In the genomic region with DNA sequence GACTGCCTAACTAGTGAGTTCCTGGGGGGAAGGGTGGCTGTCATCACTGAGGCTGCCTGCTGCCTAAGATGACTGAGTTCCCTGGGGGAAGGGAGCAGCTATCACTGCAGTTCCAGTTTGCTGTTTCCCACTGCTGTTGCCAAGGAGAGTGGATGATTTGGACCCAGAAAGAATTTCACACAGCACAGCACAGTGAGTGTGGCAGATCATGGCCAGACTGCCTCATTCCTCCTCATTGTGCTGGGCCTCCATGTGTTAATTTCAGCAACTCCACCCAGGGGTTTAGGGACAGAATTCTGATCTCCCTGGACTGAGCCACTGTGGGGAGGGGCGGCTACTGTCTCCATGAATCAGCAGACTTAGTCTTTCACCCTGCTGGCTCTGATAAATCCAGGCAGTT, we compare ENCODE assay signal across 23 cellular contexts.
A peak's percentile ranks its signal among the peaks of the same experiment; 100 is the strongest.
DNase-seq lines count a peak whose midpoint lies in the region; ATAC-seq, FAIRE-seq and TF ChIP-seq lines count a peak whose summit lies in the region.
"Had no signal": no experiment of that assay in that cellular context is flagged by ENCODE, and none has a peak within 500 bp of the region (broad histone marks: within the 10 kb centered on the region; RNA-seq: fewer than 3 reads in every experiment).

No MANE protein-coding gene starts in this region.

- no peak overlapping the region for H3K27ac ChIP-seq in astrocyte (ENCODE audit: low read depth, low read length)
- H3K27ac ChIP-seq in mesendoderm (ENCODE audit: low read depth, low read length), result no peak overlapping the region
- no peak overlapping the region for H3K27ac ChIP-seq in mesenchymal stem cell (ENCODE audit: low read length, poor library complexity, severe bottlenecking)
- no peak overlapping the region for H3K27ac ChIP-seq in ovary
- H3K27ac ChIP-seq: A549, BLaER1 had no signal

- no peak overlapping the region for H2BK5ac ChIP-seq in mesendoderm (ENCODE audit: low read length)
- no peak overlapping the region for H2BK5ac ChIP-seq in mesenchymal stem cell (ENCODE audit: low read depth, low read length, poor library complexity, severe bottlenecking)

- H3K4me1 Mint-ChIP-seq in astrocyte (ENCODE audit: low read depth, unreplicated experiment), result peaks cover 7% of the 10 kb centered on the region

- H3K9me3 ChIP-seq in astrocyte (ENCODE audit: insufficient read depth, low read depth, low read length) (no peaks in the 10 kb centered on the region), mesenchymal stem cell (ENCODE audit: control insufficient read depth, low read length) (peaks cover 6% of the 10 kb centered on the region), ovary (no peaks in the 10 kb centered on the region)
- H3K9me3 ChIP-seq: A549, BLaER1 had no signal

- H3K36me3 ChIP-seq in astrocyte (ENCODE audit: insufficient read depth, low read length) (no peaks in the 10 kb centered on the region), mesendoderm (ENCODE audit: control insufficient read depth, insufficient read depth, low read length) (no peaks in the 10 kb centered on the region), mesenchymal stem cell (ENCODE audit: control insufficient read depth in 1 of 2, insufficient read depth in 2 of 2, low read depth in 1 of 2, low read length in 2 of 2) (no peaks in the 10 kb centered on the region), ovary (no peaks in the 10 kb centered on the region)
- H3K36me3 ChIP-seq: BLaER1 had no signal

- H3K4me3 Mint-ChIP-seq in astrocyte (ENCODE audit: unreplicated experiment), result no peak overlapping the region
- H3K4me3 Mint-ChIP-seq: CD8-positive, alpha-beta T cell; HFFc6 had no signal

- H3K27ac Mint-ChIP-seq in astrocyte (ENCODE audit: unreplicated experiment), result peak overlapping the region; percentile 80
- H3K27ac Mint-ChIP-seq: CD8-positive, alpha-beta T cell; HFFc6 had no signal

- H3K79me2 ChIP-seq in astrocyte (ENCODE audit: insufficient read depth, low read length) (no peaks in the 10 kb centered on the region), mesendoderm (ENCODE audit: control insufficient read depth, insufficient read depth, low read length) (no peaks in the 10 kb centered on the region)

- H4K8ac ChIP-seq in mesendoderm (ENCODE audit: low read depth, low read length) (no peak overlapping the region), mesenchymal stem cell (ENCODE audit: low read length) (no peak overlapping the region)

- H3K9ac ChIP-seq in astrocyte (ENCODE audit: low read length) (no peak overlapping the region), mesendoderm (ENCODE audit: low read length) (no peak overlapping the region), mesenchymal stem cell (ENCODE audit: low read length) (no peak overlapping the region)
- H3K9ac ChIP-seq: BLaER1 had no signal

- H3K14ac ChIP-seq in mesenchymal stem cell (ENCODE audit: low read length in 2 of 2), result no peak overlapping the region

- H3K56ac ChIP-seq in mesendoderm (ENCODE audit: low read length), result no peak overlapping the region

- no peak overlapping the region for H4K5ac ChIP-seq in mesendoderm (ENCODE audit: low read length)

- intact Hi-C loops in ovary (cut with DNase I), result no loop called here

- H3K4me3 ChIP-seq in astrocyte (ENCODE audit: insufficient read depth, low read depth, low read length) (no peak overlapping the region), epithelial cell of proximal tubule (ENCODE audit: low read depth, low read length) (no peak overlapping the region), mesendoderm (ENCODE audit: low read length) (no peak overlapping the region), mesenchymal stem cell (ENCODE audit: insufficient read depth in 1 of 2, low read depth in 1 of 2, low read length in 2 of 2) (no peak overlapping the region), ovary (no peak overlapping the region)
- H3K4me3 ChIP-seq: A549, BLaER1 had no signal

- H2BK15ac ChIP-seq in mesendoderm (replicated peaks; ENCODE audit: low read depth), result no peak overlapping the region
- no peak overlapping the region for H2BK15ac ChIP-seq in mesenchymal stem cell (ENCODE audit: low read depth, poor library complexity, severe bottlenecking)

- peak; percentile 10 for DNase-seq in HT1080 (ENCODE audit: low read depth)
- no peak for DNase-seq in astrocyte (ENCODE audit: low read depth)
- peak; percentile 3 for DNase-seq in epithelial cell of proximal tubule (ENCODE audit: low read depth)
- peak; percentile 73 for DNase-seq in mesendoderm
- DNase-seq in mesenchymal stem cell, result no peak
- no peak for DNase-seq in germinal center (ENCODE audit: low spot score)
- DNase-seq in ovary, result no peak
- DNase-seq: CD8-positive, alpha-beta T cell; DMS53; EL; H7; HFFc6; Karpas-422; NCI-H1048; NCI-H1436; NCI-H1930; NCI-H226; NCI-H526 had no signal

- no peak overlapping the region for H3K4ac ChIP-seq in mesendoderm (ENCODE audit: low read depth, low read length)
- H3K4ac ChIP-seq in mesenchymal stem cell (ENCODE audit: low read depth in 1 of 2, low read length in 2 of 2), result no peak overlapping the region

- no peak overlapping the region for H2BK12ac ChIP-seq in mesenchymal stem cell (ENCODE audit: low read length in 2 of 2)

- no peaks in the 10 kb centered on the region for H3K27me3 Mint-ChIP-seq in astrocyte (ENCODE audit: low read depth, unreplicated experiment)

- H3K4me1 ChIP-seq in astrocyte (ENCODE audit: insufficient read depth, low read length) (no peaks in the 10 kb centered on the region), mesendoderm (ENCODE audit: control insufficient read depth, low read depth, low read length) (no peaks in the 10 kb centered on the region), mesenchymal stem cell (ENCODE audit: control insufficient read depth, insufficient read depth, low read depth, low read length) (no peaks in the 10 kb centered on the region), ovary (ENCODE audit: insufficient read depth) (no peaks in the 10 kb centered on the region)
- H3K4me1 ChIP-seq: A549, BLaER1 had no signal

- H4K91ac ChIP-seq in mesenchymal stem cell (ENCODE audit: low read length), result no peak overlapping the region

- H3K4me2 ChIP-seq in astrocyte (ENCODE audit: low read length) (no peak overlapping the region), mesendoderm (ENCODE audit: low read length) (no peak overlapping the region), mesenchymal stem cell (ENCODE audit: low read length, poor library complexity, severe bottlenecking) (no peak overlapping the region)
- H3K4me2 ChIP-seq: A549, BLaER1 had no signal

- peaks cover 6% of the 10 kb centered on the region for H3K9me3 Mint-ChIP-seq in astrocyte (ENCODE audit: unreplicated experiment)

- H3K36me3 Mint-ChIP-seq in astrocyte (ENCODE audit: low read depth, unreplicated experiment), result no peaks in the 10 kb centered on the region
- H3K36me3 Mint-ChIP-seq: CD8-positive, alpha-beta T cell had no signal

- H2AFZ ChIP-seq in astrocyte (ENCODE audit: low read depth, low read length), result no peak overlapping the region
- no peak overlapping the region for H2AFZ ChIP-seq in mesenchymal stem cell (ENCODE audit: low read depth, low read length)

- TF ChIP-seq CTCF in astrocyte (IDR thresholded peaks at IDR 0.05; ENCODE audit: insufficient read depth, low read depth, low read length) (no peak), epithelial cell of proximal tubule (conservative IDR thresholded peaks at IDR 0.05; ENCODE audit: low read depth, low read length) (no peak), ovary (IDR thresholded peaks at IDR 0.05) (no peak)

- H3K27me3 ChIP-seq in astrocyte (ENCODE audit: insufficient read depth, low read length) (no peaks in the 10 kb centered on the region), mesendoderm (ENCODE audit: insufficient read depth, low read length, poor library complexity) (no peaks in the 10 kb centered on the region), mesenchymal stem cell (ENCODE audit: control insufficient read depth in 1 of 2, insufficient read depth in 1 of 2, low read length in 2 of 2) (no peaks in the 10 kb centered on the region), ovary (no peaks in the 10 kb centered on the region)

- H4K20me1 ChIP-seq in astrocyte (ENCODE audit: insufficient read depth, low read length), result no peaks in the 10 kb centered on the region
- H4K20me1 ChIP-seq: BLaER1 had no signal

- no peak for ATAC-seq in HG02610 (IDR thresholded peaks at IDR 0.05; ENCODE audit: unreplicated experiment)
- ATAC-seq: A549; CD8-positive, alpha-beta T cell had no signal

- H3K18ac ChIP-seq in mesendoderm (ENCODE audit: low read length), result no peak overlapping the region
- no peak overlapping the region for H3K18ac ChIP-seq in mesenchymal stem cell (ENCODE audit: low read depth in 1 of 2, low read length in 2 of 2)

- H3K23ac ChIP-seq in mesendoderm (ENCODE audit: low read length) (no peak overlapping the region), mesenchymal stem cell (ENCODE audit: low read length in 2 of 2) (no peak overlapping the region)

- no peak for TF ChIP-seq POLR2A in ovary (IDR thresholded peaks at IDR 0.05)

- no peak overlapping the region for H2AK5ac ChIP-seq in mesendoderm (ENCODE audit: low read length)
- no peak overlapping the region for H2AK5ac ChIP-seq in mesenchymal stem cell (ENCODE audit: low read length, severe bottlenecking)

- FAIRE-seq in astrocyte (lab: Jason Lieb, UNC), result no peak
- FAIRE-seq: A549, GM12891, GM18507 had no signal

- TF ChIP-seq EP300 in ovary (IDR thresholded peaks at IDR 0.05), result no peak

- WGBS in mesendoderm (ENCODE audit: extremely low coverage, insufficient coverage, low lambda C conversion rate), result no CpG with 5 or more reads among the region's 1 CpG
- WGBS in mesenchymal stem cell, result 64% methylated on average over 1 of the region's 1 CpG
- 62 to 92% (median 70%) methylated on average over 1 of the region's 1 CpG for whole genome bisulfite sequencing in ovary, 3 donors

- no peak overlapping the region for H2BK120ac ChIP-seq in mesendoderm (ENCODE audit: low read depth, low read length)
- H2BK120ac ChIP-seq in mesenchymal stem cell (ENCODE audit: low read depth, low read length), result no peak overlapping the region

- no peaks in the 10 kb centered on the region for H3K79me1 ChIP-seq in mesendoderm (ENCODE audit: low read length)
- no peaks in the 10 kb centered on the region for H3K79me1 ChIP-seq in mesenchymal stem cell (replicated peaks; ENCODE audit: low read length, poor library complexity, severe bottlenecking)

Comparison
In these comparisons a context has a peak if more than half of its experiments do, and no peak if none do; other contexts are left out.
1. DNase-seq: peak in HT1080 (single experiment), epithelial cell of proximal tubule (single experiment) and mesendoderm (single experiment); none in astrocyte (single experiment), mesenchymal stem cell (single experiment), germinal center (single experiment) and ovary (0 of 5).